In the genomic region with DNA sequence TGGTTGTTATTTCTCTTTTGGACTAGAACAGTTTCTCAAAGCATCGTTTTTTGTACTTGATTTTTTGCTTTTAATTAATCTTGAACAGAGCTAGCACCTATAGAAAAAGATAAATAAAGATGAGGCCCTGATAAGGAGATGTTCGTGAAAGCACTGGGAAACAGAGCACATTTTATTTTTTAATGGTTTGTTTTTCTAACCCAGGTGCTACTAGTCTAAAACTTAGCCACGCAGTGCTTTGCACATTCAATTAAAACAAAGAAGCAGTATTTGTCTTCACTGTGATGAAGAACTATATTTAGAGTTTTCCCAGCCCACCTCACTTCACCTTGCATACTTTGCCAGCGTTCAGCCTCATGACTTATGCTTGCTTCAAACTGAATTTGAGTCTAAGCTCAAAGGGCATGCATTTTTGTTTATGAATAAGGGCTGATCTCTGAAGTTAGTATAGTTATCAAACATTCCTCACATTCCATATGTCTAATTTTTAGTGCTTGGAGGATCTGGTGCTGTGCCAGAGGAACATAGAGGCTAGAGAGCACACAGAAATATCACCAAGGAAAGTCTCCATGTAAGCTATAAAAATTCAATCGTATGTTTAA, we compare ENCODE assay signal across 1 cellular context.
TF ChIP-seq lines count a peak whose summit lies in the region.

No MANE protein-coding gene starts in this region.

TF ChIP-seq in HepG2, 621 proteins besides CTCF, POLR2A, EP300 and RAD21 (continued from another document and continues in another):
- TF ChIP-seq ZBTB20 (CRISPR knock-in tag; IDR thresholded peaks at IDR 0.05; ENCODE audit: borderline replicate concordance, low read depth) (no peak), CENPT (CRISPR knock-in tag; IDR thresholded peaks at IDR 0.05; ENCODE audit: low read depth) (no peak), MEF2D (CRISPR knock-in tag; IDR thresholded peaks at IDR 0.05) (peak; percentile 60; the same call in 1 of the 2 replicates), RARA (CRISPR knock-in tag; IDR thresholded peaks at IDR 0.05) (0 out of 2 replicates have a peak, but pooled peaks have one; percentile 34), GATAD2A (CRISPR knock-in tag; IDR thresholded peaks at IDR 0.05) (peak; percentile 59), ZFYVE20 (CRISPR knock-in tag; IDR thresholded peaks at IDR 0.05; ENCODE audit: borderline replicate concordance, low read depth) (no peak), NR2F6 (IDR thresholded peaks at IDR 0.05) (no peak), NR2F6 (CRISPR knock-in tag; IDR thresholded peaks at IDR 0.05) (no peak), ATF7-NPFF (CRISPR knock-in tag; IDR thresholded peaks at IDR 0.05; ENCODE audit: low read depth) (no peak), MTA3 (CRISPR knock-in tag; IDR thresholded peaks at IDR 0.05) (no peak), RORA (CRISPR knock-in tag; IDR thresholded peaks at IDR 0.05) (no peak), ATF1 (CRISPR knock-in tag; IDR thresholded peaks at IDR 0.05) (no peak), SIX1 (CRISPR knock-in tag; IDR thresholded peaks at IDR 0.05; ENCODE audit: borderline replicate concordance) (no peak), ARNTL (CRISPR knock-in tag; IDR thresholded peaks at IDR 0.05) (no peak), CREM (IDR thresholded peaks at IDR 0.05) (0 out of 2 replicates have a peak, but pooled peaks have one; percentile 26), CREM (CRISPR knock-in tag; IDR thresholded peaks at IDR 0.05) (no peak), ZNF782 (CRISPR knock-in tag; IDR thresholded peaks at IDR 0.05; ENCODE audit: borderline replicate concordance) (no peak), BCL6 (CRISPR knock-in tag; IDR thresholded peaks at IDR 0.05) (0 out of 2 replicates have a peak, but pooled peaks have one; percentile 26), MTF2 (CRISPR knock-in tag; IDR thresholded peaks at IDR 0.05; ENCODE audit: borderline replicate concordance) (no peak), SAP130 (CRISPR knock-in tag; IDR thresholded peaks at IDR 0.05; ENCODE audit: low read depth) (peak; percentile 54; the same call in 1 of the 2 replicates), JUND (CRISPR knock-in tag; IDR thresholded peaks at IDR 0.05) (no peak)
- TF ChIP-seq, protein P1, sequence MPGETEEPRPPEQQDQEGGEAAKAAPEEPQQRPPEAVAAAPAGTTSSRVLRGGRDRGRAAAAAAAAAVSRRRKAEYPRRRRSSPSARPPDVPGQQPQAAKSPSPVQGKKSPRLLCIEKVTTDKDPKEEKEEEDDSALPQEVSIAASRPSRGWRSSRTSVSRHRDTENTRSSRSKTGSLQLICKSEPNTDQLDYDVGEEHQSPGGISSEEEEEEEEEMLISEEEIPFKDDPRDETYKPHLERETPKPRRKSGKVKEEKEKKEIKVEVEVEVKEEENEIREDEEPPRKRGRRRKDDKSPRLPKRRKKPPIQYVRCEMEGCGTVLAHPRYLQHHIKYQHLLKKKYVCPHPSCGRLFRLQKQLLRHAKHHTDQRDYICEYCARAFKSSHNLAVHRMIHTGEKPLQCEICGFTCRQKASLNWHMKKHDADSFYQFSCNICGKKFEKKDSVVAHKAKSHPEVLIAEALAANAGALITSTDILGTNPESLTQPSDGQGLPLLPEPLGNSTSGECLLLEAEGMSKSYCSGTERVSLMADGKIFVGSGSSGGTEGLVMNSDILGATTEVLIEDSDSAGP (CRISPR knock-in tag; IDR thresholded peaks at IDR 0.05; ENCODE audit: borderline replicate concordance) = no peak
- TF ChIP-seq, protein P2, sequence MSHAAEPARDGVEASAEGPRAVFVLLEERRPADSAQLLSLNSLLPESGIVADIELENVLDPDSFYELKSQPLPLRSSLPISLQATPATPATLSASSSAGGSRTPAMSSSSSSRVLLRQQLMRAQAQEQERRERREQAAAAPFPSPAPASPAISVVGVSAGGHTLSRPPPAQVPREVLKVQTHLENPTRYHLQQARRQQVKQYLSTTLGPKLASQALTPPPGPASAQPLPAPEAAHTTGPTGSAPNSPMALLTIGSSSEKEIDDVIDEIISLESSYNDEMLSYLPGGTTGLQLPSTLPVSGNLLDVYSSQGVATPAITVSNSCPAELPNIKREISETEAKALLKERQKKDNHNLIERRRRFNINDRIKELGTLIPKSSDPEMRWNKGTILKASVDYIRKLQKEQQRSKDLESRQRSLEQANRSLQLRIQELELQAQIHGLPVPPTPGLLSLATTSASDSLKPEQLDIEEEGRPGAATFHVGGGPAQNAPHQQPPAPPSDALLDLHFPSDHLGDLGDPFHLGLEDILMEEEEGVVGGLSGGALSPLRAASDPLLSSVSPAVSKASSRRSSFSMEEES (CRISPR knock-in tag; IDR thresholded peaks at IDR 0.05) = peak; percentile 80
- TF ChIP-seq, protein P3, sequence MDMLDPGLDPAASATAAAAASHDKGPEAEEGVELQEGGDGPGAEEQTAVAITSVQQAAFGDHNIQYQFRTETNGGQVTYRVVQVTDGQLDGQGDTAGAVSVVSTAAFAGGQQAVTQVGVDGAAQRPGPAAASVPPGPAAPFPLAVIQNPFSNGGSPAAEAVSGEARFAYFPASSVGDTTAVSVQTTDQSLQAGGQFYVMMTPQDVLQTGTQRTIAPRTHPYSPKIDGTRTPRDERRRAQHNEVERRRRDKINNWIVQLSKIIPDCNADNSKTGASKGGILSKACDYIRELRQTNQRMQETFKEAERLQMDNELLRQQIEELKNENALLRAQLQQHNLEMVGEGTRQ (IDR thresholded peaks at IDR 0.05; ENCODE audit: low read depth, low read length) = no peak
- TF ChIP-seq, protein P3 (CRISPR knock-in tag; IDR thresholded peaks at IDR 0.05; ENCODE audit: borderline replicate concordance) = no peak
- TF ChIP-seq, protein P4, sequence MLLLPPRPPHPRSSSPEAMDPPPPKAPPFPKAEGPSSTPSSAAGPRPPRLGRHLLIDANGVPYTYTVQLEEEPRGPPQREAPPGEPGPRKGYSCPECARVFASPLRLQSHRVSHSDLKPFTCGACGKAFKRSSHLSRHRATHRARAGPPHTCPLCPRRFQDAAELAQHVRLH (CRISPR knock-in tag; IDR thresholded peaks at IDR 0.05; ENCODE audit: borderline replicate concordance, low read depth) = no peak
- TF ChIP-seq, protein P5, sequence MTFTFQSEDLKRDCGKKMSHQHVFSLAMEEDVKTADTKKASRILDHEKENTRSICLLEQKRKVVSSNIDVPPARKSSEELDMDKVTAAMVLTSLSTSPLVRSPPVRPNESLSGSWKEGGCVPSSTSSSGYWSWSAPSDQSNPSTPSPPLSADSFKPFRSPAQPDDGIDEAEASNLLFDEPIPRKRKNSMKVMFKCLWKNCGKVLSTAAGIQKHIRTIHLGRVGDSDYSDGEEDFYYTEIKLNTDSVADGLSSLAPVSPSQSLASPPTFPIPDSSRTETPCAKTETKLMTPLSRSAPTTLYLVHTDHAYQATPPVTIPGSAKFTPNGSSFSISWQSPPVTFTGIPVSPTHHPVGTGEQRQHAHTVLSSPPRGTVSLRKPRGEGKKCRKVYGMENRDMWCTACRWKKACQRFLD (CRISPR knock-in tag; IDR thresholded peaks at IDR 0.05; ENCODE audit: borderline replicate concordance) = no peak
- TF ChIP-seq, protein P6, sequence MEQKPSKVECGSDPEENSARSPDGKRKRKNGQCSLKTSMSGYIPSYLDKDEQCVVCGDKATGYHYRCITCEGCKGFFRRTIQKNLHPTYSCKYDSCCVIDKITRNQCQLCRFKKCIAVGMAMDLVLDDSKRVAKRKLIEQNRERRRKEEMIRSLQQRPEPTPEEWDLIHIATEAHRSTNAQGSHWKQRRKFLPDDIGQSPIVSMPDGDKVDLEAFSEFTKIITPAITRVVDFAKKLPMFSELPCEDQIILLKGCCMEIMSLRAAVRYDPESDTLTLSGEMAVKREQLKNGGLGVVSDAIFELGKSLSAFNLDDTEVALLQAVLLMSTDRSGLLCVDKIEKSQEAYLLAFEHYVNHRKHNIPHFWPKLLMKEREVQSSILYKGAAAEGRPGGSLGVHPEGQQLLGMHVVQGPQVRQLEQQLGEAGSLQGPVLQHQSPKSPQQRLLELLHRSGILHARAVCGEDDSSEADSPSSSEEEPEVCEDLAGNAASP (CRISPR knock-in tag; IDR thresholded peaks at IDR 0.05; ENCODE audit: borderline replicate concordance) = no peak
- TF ChIP-seq, protein P7, sequence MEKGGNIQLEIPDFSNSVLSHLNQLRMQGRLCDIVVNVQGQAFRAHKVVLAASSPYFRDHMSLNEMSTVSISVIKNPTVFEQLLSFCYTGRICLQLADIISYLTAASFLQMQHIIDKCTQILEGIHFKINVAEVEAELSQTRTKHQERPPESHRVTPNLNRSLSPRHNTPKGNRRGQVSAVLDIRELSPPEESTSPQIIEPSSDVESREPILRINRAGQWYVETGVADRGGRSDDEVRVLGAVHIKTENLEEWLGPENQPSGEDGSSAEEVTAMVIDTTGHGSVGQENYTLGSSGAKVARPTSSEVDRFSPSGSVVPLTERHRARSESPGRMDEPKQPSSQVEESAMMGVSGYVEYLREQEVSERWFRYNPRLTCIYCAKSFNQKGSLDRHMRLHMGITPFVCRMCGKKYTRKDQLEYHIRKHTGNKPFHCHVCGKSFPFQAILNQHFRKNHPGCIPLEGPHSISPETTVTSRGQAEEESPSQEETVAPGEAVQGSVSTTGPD (CRISPR knock-in tag; IDR thresholded peaks at IDR 0.05) = no peak
- TF ChIP-seq, protein P8, sequence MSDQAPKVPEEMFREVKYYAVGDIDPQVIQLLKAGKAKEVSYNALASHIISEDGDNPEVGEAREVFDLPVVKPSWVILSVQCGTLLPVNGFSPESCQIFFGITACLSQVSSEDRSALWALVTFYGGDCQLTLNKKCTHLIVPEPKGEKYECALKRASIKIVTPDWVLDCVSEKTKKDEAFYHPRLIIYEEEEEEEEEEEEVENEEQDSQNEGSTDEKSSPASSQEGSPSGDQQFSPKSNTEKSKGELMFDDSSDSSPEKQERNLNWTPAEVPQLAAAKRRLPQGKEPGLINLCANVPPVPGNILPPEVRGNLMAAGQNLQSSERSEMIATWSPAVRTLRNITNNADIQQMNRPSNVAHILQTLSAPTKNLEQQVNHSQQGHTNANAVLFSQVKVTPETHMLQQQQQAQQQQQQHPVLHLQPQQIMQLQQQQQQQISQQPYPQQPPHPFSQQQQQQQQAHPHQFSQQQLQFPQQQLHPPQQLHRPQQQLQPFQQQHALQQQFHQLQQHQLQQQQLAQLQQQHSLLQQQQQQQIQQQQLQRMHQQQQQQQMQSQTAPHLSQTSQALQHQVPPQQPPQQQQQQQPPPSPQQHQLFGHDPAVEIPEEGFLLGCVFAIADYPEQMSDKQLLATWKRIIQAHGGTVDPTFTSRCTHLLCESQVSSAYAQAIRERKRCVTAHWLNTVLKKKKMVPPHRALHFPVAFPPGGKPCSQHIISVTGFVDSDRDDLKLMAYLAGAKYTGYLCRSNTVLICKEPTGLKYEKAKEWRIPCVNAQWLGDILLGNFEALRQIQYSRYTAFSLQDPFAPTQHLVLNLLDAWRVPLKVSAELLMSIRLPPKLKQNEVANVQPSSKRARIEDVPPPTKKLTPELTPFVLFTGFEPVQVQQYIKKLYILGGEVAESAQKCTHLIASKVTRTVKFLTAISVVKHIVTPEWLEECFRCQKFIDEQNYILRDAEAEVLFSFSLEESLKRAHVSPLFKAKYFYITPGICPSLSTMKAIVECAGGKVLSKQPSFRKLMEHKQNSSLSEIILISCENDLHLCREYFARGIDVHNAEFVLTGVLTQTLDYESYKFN (CRISPR knock-in tag; conservative IDR thresholded peaks at IDR 0.05) = peak; percentile 61
- TF ChIP-seq, protein P9, sequence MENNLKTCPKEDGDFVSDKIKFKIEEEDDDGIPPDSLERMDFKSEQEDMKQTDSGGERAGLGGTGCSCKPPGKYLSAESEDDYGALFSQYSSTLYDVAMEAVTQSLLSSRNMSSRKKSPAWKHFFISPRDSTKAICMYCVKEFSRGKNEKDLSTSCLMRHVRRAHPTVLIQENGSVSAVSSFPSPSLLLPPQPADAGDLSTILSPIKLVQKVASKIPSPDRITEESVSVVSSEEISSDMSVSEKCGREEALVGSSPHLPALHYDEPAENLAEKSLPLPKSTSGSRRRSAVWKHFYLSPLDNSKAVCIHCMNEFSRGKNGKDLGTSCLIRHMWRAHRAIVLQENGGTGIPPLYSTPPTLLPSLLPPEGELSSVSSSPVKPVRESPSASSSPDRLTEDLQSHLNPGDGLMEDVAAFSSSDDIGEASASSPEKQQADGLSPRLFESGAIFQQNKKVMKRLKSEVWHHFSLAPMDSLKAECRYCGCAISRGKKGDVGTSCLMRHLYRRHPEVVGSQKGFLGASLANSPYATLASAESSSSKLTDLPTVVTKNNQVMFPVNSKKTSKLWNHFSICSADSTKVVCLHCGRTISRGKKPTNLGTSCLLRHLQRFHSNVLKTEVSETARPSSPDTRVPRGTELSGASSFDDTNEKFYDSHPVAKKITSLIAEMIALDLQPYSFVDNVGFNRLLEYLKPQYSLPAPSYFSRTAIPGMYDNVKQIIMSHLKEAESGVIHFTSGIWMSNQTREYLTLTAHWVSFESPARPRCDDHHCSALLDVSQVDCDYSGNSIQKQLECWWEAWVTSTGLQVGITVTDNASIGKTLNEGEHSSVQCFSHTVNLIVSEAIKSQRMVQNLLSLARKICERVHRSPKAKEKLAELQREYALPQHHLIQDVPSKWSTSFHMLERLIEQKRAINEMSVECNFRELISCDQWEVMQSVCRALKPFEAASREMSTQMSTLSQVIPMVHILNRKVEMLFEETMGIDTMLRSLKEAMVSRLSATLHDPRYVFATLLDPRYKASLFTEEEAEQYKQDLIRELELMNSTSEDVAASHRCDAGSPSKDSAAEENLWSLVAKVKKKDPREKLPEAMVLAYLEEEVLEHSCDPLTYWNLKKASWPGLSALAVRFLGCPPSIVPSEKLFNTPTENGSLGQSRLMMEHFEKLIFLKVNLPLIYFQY (CRISPR knock-in tag; IDR thresholded peaks at IDR 0.05; ENCODE audit: borderline replicate concordance) = no peak
- TF ChIP-seq, protein P10, sequence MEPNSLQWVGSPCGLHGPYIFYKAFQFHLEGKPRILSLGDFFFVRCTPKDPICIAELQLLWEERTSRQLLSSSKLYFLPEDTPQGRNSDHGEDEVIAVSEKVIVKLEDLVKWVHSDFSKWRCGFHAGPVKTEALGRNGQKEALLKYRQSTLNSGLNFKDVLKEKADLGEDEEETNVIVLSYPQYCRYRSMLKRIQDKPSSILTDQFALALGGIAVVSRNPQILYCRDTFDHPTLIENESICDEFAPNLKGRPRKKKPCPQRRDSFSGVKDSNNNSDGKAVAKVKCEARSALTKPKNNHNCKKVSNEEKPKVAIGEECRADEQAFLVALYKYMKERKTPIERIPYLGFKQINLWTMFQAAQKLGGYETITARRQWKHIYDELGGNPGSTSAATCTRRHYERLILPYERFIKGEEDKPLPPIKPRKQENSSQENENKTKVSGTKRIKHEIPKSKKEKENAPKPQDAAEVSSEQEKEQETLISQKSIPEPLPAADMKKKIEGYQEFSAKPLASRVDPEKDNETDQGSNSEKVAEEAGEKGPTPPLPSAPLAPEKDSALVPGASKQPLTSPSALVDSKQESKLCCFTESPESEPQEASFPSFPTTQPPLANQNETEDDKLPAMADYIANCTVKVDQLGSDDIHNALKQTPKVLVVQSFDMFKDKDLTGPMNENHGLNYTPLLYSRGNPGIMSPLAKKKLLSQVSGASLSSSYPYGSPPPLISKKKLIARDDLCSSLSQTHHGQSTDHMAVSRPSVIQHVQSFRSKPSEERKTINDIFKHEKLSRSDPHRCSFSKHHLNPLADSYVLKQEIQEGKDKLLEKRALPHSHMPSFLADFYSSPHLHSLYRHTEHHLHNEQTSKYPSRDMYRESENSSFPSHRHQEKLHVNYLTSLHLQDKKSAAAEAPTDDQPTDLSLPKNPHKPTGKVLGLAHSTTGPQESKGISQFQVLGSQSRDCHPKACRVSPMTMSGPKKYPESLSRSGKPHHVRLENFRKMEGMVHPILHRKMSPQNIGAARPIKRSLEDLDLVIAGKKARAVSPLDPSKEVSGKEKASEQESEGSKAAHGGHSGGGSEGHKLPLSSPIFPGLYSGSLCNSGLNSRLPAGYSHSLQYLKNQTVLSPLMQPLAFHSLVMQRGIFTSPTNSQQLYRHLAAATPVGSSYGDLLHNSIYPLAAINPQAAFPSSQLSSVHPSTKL (CRISPR knock-in tag; IDR thresholded peaks at IDR 0.05) = peak; percentile 62
